Comparison of ENCODE assay signal across 1 cellular context in the genomic region with DNA sequence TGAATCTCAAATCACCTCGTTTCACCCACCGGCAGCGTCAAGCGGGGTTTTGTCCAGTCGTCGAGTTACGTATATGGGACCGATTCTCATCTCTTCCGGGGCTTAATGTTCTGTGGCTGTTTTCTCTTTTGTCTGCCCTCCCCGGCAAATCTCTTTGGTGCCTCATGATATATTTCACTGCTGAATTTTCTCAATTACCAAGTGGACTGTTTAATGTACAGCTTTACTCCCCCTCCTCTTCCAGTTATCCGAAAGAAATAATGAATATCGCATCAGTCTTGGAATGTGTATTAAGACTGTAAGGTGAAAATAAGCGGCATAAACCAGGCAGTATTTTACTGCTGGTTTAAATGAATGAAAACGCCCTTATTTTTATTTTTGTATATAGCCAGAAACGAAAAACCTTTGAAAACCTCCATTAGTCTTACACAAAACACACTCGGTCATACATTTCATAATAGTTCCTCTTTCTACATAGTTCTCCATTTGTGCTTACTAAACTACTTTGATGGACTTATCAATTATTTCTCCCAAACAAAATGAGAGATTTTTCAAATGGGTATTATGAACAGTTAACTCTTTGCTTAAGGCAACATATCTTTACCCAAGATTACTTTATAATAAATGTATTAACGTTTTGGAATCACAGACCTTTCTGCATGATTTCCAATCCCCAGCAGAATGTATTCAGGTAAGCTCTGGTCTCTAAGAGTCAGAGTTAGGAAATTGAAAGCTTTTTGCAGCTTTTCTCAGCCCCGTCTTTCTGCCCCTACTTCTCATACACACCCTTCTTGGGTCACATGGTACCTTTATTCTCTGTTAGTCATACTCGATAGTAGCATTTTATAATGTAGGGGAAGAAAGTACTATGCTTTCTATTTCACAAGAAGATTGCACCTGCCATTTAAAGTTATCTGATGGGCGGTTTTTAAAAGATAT.
TF ChIP-seq lines count a peak whose summit lies in the region.

No MANE protein-coding gene starts in this region.

TF ChIP-seq in endothelial cell of umbilical vein, 7 proteins besides CTCF, POLR2A, EP300 and RAD21 (continued from another document):
- TF ChIP-seq, protein P1, sequence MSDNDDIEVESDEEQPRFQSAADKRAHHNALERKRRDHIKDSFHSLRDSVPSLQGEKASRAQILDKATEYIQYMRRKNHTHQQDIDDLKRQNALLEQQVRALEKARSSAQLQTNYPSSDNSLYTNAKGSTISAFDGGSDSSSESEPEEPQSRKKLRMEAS (IDR thresholded peaks at IDR 0.05; ENCODE audit: insufficient read depth, insufficient read length), result no peak
TF ChIP-seq in endothelial cell of umbilical vein: peak in this region for 0.
